Comparison of ENCODE assay signal across 8 cellular contexts in genomic region chr11:85182437-85183109, GRCh38.
A peak's percentile ranks its signal among the peaks of the same experiment; 100 is the strongest.
DNase-seq lines count a peak whose midpoint lies in the region; ATAC-seq and TF ChIP-seq lines count a peak whose summit lies in the region.

No MANE protein-coding gene starts in this region.

- ATAC-seq in GM18499 (IDR thresholded peaks at IDR 0.05; ENCODE audit: insufficient read depth, unreplicated experiment) (peak; percentile 65), HG02885 (IDR thresholded peaks at IDR 0.05; ENCODE audit: poor library complexity, unreplicated experiment) (peak; percentile 96), esophagus mucosa (no peak), HG02588 (IDR thresholded peaks at IDR 0.05; ENCODE audit: unreplicated experiment) (no peak)
- no peak for ATAC-seq in stimulated activated naive CD8-positive, alpha-beta T cell treated with anti-CD3 and anti-CD28 coated beads, Interleukin-15, Interleukin-2, amounts not matched to agents 100 U/mL and 50 U/mL, for 24 hours

- peak; percentile 56 for TF ChIP-seq CTCF in 22Rv1 (IDR thresholded peaks at IDR 0.05)

- peak; percentile 7 for DNase-seq in NCI-H748 treated with DMSO at 0.1 percent for 48 hours (lab: John Stamatoyannopoulos, UW)
- peak; percentile 3 for DNase-seq in fibroblast of the conjunctiva (ENCODE audit: low read depth)
- DNase-seq in stimulated activated naive CD8-positive, alpha-beta T cell treated with anti-CD3 and anti-CD28 coated beads, Interleukin-15, Interleukin-2, amounts not matched to agents 100 U/mL and 50 U/mL, for 24 hours = no peak

- H3K27ac ChIP-seq in 22Rv1 = no peak overlapping the region

Comparison
In these comparisons a context has a peak if more than half of its experiments do, and no peak if none do; other contexts are left out.
1. ATAC-seq: peak in GM18499 (single experiment) and HG02885 (single experiment); none in esophagus mucosa (single experiment), stimulated activated naive CD8-positive, alpha-beta T cell treated with anti-CD3 and anti-CD28 coated beads, Interleukin-15, Interleukin-2, amounts not matched to agents 100 U/mL and 50 U/mL, for 24 hours (single experiment) and HG02588 (single experiment).